In the genomic region with DNA sequence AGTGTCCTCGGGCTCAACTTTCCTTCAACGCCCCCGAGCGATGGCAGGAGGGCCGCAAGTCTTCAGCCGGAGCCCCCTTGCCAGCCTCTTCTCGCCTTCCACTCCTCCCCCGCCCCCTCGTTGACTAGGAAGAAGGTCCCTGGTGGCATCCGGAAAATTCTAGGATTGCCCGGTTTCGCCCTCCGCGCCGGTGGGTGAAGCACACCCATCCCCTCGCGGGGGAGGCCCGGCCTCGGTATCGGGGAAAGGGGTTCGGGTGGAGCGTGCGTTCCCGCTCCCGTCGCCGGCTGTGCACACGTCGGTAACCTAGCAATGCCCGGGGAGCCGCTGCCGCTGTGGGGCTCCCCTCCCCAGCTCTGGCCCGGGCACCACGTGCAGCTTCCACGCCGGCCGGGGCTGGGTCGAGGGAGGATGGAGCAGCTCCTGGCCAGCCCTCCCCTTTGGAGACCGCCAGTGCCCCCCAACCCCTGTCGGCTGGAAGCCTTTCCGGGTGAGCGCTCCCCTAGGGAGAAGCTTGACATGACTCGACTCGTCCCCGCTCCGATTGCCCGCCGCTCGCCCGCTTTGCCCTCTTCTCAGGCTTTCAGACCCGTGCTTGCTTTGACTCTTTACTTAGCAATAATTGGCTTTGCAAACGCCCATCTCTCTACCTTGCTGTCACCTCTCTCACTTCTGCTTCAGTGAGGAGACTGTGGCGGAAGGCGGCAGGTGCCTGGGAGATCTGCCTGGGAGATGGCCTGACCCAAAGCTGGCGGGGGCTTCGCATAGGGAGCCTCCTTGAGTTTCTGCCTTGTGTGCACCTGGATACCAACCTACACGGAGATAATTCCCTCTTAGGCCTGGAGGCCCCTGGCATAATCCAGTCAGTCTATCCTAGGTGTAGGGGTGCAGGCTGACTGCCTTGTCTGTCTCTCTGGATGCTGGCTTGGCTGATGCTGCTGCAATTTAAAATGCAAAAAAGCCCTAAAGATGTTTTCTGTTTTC, we compare ENCODE assay signal across 8 cellular contexts. TPM values are rescaled to one million over a fixed set of nuclear protein-coding genes. Genes with fewer than 3 reads are reported as not detected.
DNase-seq lines count a peak whose midpoint lies in the region; ATAC-seq and TF ChIP-seq lines count a peak whose summit lies in the region.

No MANE protein-coding gene starts in this region.

- H3K4me1 Mint-ChIP-seq in immature natural killer cell, result peaks cover 6 to 7% of the 10 kb centered on the region in 2 donors
- peaks cover 6% of the 10 kb centered on the region for H3K4me1 Mint-ChIP-seq in stimulated activated effector memory CD8-positive, alpha-beta T cell treated with anti-CD3 and anti-CD28 coated beads, Interleukin-12 subunit alpha, Interleukin-12 subunit beta, amount 100 ng/mL, for 72 hours
- H3K4me1 Mint-ChIP-seq in activated naive CD4-positive, alpha-beta T cell treated with anti-CD3 and anti-CD28 coated beads, Interleukin-2, amount 10 ng/mL, durations not matched to agents 7 days and 5 days, result peaks cover 6% of the 10 kb centered on the region

- intact Hi-C loops in ascending aorta (cut with DNase I), result no loop called here

- peak; percentile 59 for DNase-seq in activated CD8-positive, alpha-beta memory T cell treated with anti-CD3 and anti-CD28 coated beads for 24 hours
- no peak for DNase-seq in activated CD8-positive, alpha-beta memory T cell treated with anti-CD3 and anti-CD28 coated beads, Interleukin-2, amount 50 U/mL, for 4 hours
- DNase-seq in ascending aorta (ENCODE audit: low spot score in 2 of 2) (no peak), immature natural killer cell (no peak), dedifferentiated amniotic fluid mesenchymal stem cell (ENCODE audit: extremely low spot score) (no peak), NOMO-1 treated with dmso at 0.1 percent for 144 hours (lab: John Stamatoyannopoulos, UW; ENCODE audit: unreplicated experiment) (no peak)
- DNase-seq in stimulated activated effector memory CD8-positive, alpha-beta T cell treated with anti-CD3 and anti-CD28 coated beads, Interleukin-12 subunit alpha, Interleukin-12 subunit beta, amount 100 ng/mL, for 72 hours (ENCODE audit: low spot score in 2 of 2), result no peak
- DNase-seq in activated naive CD4-positive, alpha-beta T cell treated with anti-CD3 and anti-CD28 coated beads, Interleukin-2, amount 10 ng/mL, durations not matched to agents 7 days and 5 days, result no peak

- peak overlapping the region; percentile 56 to 59 for H3K4me3 ChIP-seq in ascending aorta

- no peak overlapping the region for H3K27ac Mint-ChIP-seq in immature natural killer cell
- no peak overlapping the region for H3K27ac Mint-ChIP-seq in stimulated activated effector memory CD8-positive, alpha-beta T cell treated with anti-CD3 and anti-CD28 coated beads, Interleukin-12 subunit alpha, Interleukin-12 subunit beta, amount 100 ng/mL, for 72 hours
- H3K27ac Mint-ChIP-seq in activated naive CD4-positive, alpha-beta T cell treated with anti-CD3 and anti-CD28 coated beads, Interleukin-2, amount 10 ng/mL, durations not matched to agents 7 days and 5 days, result no peak overlapping the region

- peak; percentile 5 for ATAC-seq in stimulated activated effector memory CD8-positive, alpha-beta T cell treated with anti-CD3 and anti-CD28 coated beads, Interleukin-12 subunit alpha, Interleukin-12 subunit beta, amount 100 ng/mL, for 72 hours

- peaks cover 9 to 15% of the 10 kb centered on the region in 2 donors for H3K4me1 ChIP-seq in ascending aorta

- H3K27me3 Mint-ChIP-seq in immature natural killer cell (ENCODE audit: low read depth in 3 of 3), result peaks cover 8 to 34% (median 15%) of the 10 kb centered on the region in 3 donors
- peaks cover 78% of the 10 kb centered on the region for H3K27me3 Mint-ChIP-seq in activated naive CD4-positive, alpha-beta T cell treated with anti-CD3 and anti-CD28 coated beads, Interleukin-2, amount 10 ng/mL, durations not matched to agents 7 days and 5 days

- H3K27me3 ChIP-seq in ascending aorta, result peaks cover 8% of the 10 kb centered on the region

- H3K9me3 ChIP-seq in ascending aorta, result no peaks in the 10 kb centered on the region

- CTCF ChIA-PET in activated naive CD4-positive, alpha-beta T cell treated with anti-CD3 and anti-CD28 coated beads, Interleukin-2, amount 10 ng/mL, durations not matched to agents 7 days and 5 days (lab: Charles Lee), result no interaction called here

- no peak overlapping the region for H3K27ac ChIP-seq in ascending aorta

- H3K9me3 Mint-ChIP-seq in immature natural killer cell, result peaks cover 0 to 2% (median 0%) of the 10 kb centered on the region in 6 donors
- no peaks in the 10 kb centered on the region for H3K9me3 Mint-ChIP-seq in stimulated activated effector memory CD8-positive, alpha-beta T cell treated with anti-CD3 and anti-CD28 coated beads, Interleukin-12 subunit alpha, Interleukin-12 subunit beta, amount 100 ng/mL, for 72 hours
- no peaks in the 10 kb centered on the region for H3K9me3 Mint-ChIP-seq in activated naive CD4-positive, alpha-beta T cell treated with anti-CD3 and anti-CD28 coated beads, Interleukin-2, amount 10 ng/mL, durations not matched to agents 7 days and 5 days

- no peak for TF ChIP-seq CTCF in ascending aorta (IDR thresholded peaks at IDR 0.05)

- no peaks in the 10 kb centered on the region for H3K36me3 ChIP-seq in ascending aorta

- H3K36me3 Mint-ChIP-seq in immature natural killer cell, result no peaks in the 10 kb centered on the region
- H3K36me3 Mint-ChIP-seq in stimulated activated effector memory CD8-positive, alpha-beta T cell treated with anti-CD3 and anti-CD28 coated beads, Interleukin-12 subunit alpha, Interleukin-12 subunit beta, amount 100 ng/mL, for 72 hours, result no peaks in the 10 kb centered on the region
- H3K36me3 Mint-ChIP-seq in activated naive CD4-positive, alpha-beta T cell treated with anti-CD3 and anti-CD28 coated beads, Interleukin-2, amount 10 ng/mL, durations not matched to agents 7 days and 5 days, result no peaks in the 10 kb centered on the region

- H3K4me3 Mint-ChIP-seq in immature natural killer cell, result peak overlapping the region in 3 of 5 donors; percentile 55 to 70 (median 65)
- H3K4me3 Mint-ChIP-seq in stimulated activated effector memory CD8-positive, alpha-beta T cell treated with anti-CD3 and anti-CD28 coated beads, Interleukin-12 subunit alpha, Interleukin-12 subunit beta, amount 100 ng/mL, for 72 hours, result peak overlapping the region; percentile 50
- no peak overlapping the region for H3K4me3 Mint-ChIP-seq in activated naive CD4-positive, alpha-beta T cell treated with anti-CD3 and anti-CD28 coated beads, Interleukin-2, amount 10 ng/mL, durations not matched to agents 7 days and 5 days

RNA-seq across cellular contexts. Expression of a gene that starts 1.4 kb away (rescaled TPM):
- total RNA-seq in ascending aorta, result 0.43 TPM
- polyA plus RNA-seq in immature natural killer cell, result not detected
